Comparison of ENCODE assay signal across 17 cellular contexts in the genomic region with DNA sequence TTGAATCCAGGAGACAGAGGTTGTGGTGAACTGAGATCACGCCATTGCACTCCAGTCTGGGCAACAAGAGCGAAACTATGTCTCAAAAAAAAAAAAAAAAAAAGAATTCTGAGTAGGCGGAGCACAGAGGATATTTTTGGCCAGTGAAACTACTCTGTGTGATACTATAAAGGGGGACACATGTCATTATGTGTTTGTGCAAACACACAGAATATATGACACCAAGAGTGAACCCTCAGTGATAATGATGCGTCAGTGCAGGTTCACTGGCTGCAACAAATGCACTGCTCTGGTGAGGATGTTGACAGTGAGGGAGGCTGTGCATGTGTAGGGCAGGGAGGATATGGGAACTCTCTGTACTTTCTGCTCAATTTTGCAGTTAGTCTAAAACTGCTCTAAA. TPM values are rescaled to one million over a fixed set of nuclear protein-coding genes. Genes with fewer than 3 reads are reported as not detected.
DNase-seq lines count a peak whose midpoint lies in the region; ATAC-seq, FAIRE-seq and TF ChIP-seq lines count a peak whose summit lies in the region.
"Had no signal": no experiment of that assay in that cellular context is flagged by ENCODE, and none has a peak within 500 bp of the region (broad histone marks: within the 10 kb centered on the region; RNA-seq: fewer than 3 reads in every experiment).

No MANE protein-coding gene starts in this region.

- H3K9me3 ChIP-seq in testis, result no peaks in the 10 kb centered on the region

- TF ChIP-seq POLR2A in GM12891 (IDR thresholded peaks at IDR 0.05; ENCODE audit: low read depth, low read length) (no peak), testis (IDR thresholded peaks at IDR 0.05) (no peak)

- ATAC-seq in HG03039 (IDR thresholded peaks at IDR 0.05; ENCODE audit: unreplicated experiment), result no peak
- ATAC-seq: HCT116, HepG2 had no signal

- no peaks in the 10 kb centered on the region for H3K36me3 ChIP-seq in testis (ENCODE audit: low read depth, missing control alignments)

- intact Hi-C loops in testis (cut with DNase I; ENCODE audit: low total_unique reads), result no loop called here

- peak overlapping the region; percentile 53; the same call in 1 of the 2 replicates for H3K27ac ChIP-seq in C4-2B
- peak overlapping the region; percentile 72 to 79 for H3K27ac ChIP-seq in testis

- H3K27me3 ChIP-seq in testis, result no peaks in the 10 kb centered on the region

- FAIRE-seq in GM12891 (lab: Jason Lieb, UNC), result peak; percentile 45
- FAIRE-seq: A204.1, HepG2 had no signal

- DNase-seq in GM12891 (ENCODE audit: insufficient read length, low spot score), result no peak
- DNase-seq in MV-4-11 (lab: John Stamatoyannopoulos, UW), result peak; percentile 14
- DNase-seq in testis, result no peak
- no peak for DNase-seq in NCI-H2081 treated with DMSO at 0.1 percent for 48 hours (lab: John Stamatoyannopoulos, UW)
- DNase-seq: ACHN; Calu3; CD4-positive, alpha-beta memory T cell; GF-D8; GOT3; H7; HFFc6; KBM-7 had no signal

- TF ChIP-seq CTCF in C4-2B (conservative IDR thresholded peaks at IDR 0.05) (no peak), testis (IDR thresholded peaks at IDR 0.05) (no peak)

- H3K4me3 ChIP-seq in testis, result no peak overlapping the region

- 39 to 57% methylated on average over 4 of the region's 4 CpGs for WGBS in testis, 2 donors

- H3K4me1 ChIP-seq in testis, result peaks cover 72% of the 10 kb centered on the region

TF ChIP-seq in GM12891, 5 proteins besides CTCF, POLR2A, EP300 and RAD21:
- no peak for TF ChIP-seq TAF1 (IDR thresholded peaks at IDR 0.05; ENCODE audit: low read depth, low read length)
- no peak for TF ChIP-seq PAX5 (IDR thresholded peaks at IDR 0.05; ENCODE audit: insufficient read depth, low read length, severe bottlenecking)
- TF ChIP-seq SPI1 (IDR thresholded peaks at IDR 0.05; ENCODE audit: low read depth, low read length), result no peak
- no peak for TF ChIP-seq POU2F2 (IDR thresholded peaks at IDR 0.05; ENCODE audit: low read depth, low read length)
- TF ChIP-seq POLR2AphosphoS5 (IDR thresholded peaks at IDR 0.05; ENCODE audit: low read depth, low read length), result no peak

RNA-seq across cellular contexts. Expression of gene FBXO21, which starts 24.2 kb away (rescaled TPM):
- polyA plus RNA-seq in GM12891 (2012; ENCODE audit: low read depth, missing spikeins), result 7.1 TPM
- total RNA-seq in testis, result 100 to 1,000 TPM; 290 to 519 TPM
- polyA plus RNA-seq in testis (ENCODE audit: insufficient read depth, low read depth, low replicate concordance), result 101 TPM
